In genomic region chr5:90338712-90339372, GRCh38 we compare ENCODE assay signal across 12 cellular contexts.
DNase-seq lines count a peak whose midpoint lies in the region; ATAC-seq and FAIRE-seq lines count a peak whose summit lies in the region.
"Had no signal": no experiment of that assay in that cellular context is flagged by ENCODE, and none has a peak within 500 bp of the region (broad histone marks: within the 10 kb centered on the region; RNA-seq: fewer than 3 reads in every experiment).

No MANE protein-coding gene starts in this region.

- no peak for FAIRE-seq in RCC 7860 (lab: Jason Lieb, UNC)

- ATAC-seq in GM18520 (IDR thresholded peaks at IDR 0.05; ENCODE audit: unreplicated experiment) (peak; percentile 94), GM21381 (IDR thresholded peaks at IDR 0.05; ENCODE audit: unreplicated experiment) (peak; percentile 93), HG02943 (IDR thresholded peaks at IDR 0.05; ENCODE audit: low read depth, unreplicated experiment) (peak; percentile 83), HG03575 (IDR thresholded peaks at IDR 0.05; ENCODE audit: extremely low read depth, insufficient number of reproducible peaks, low FRiP score, unreplicated experiment) (peak; percentile 65)

- DNase-seq in CD1c-positive myeloid dendritic cell (ENCODE audit: extremely low spot score) (no peak), NCI-H1048 (lab: John Stamatoyannopoulos, UW) (no peak), NCI-H82 (lab: John Stamatoyannopoulos, UW) (no peak), RCC 7860 (ENCODE audit: low spot score) (no peak)
- DNase-seq: activated gamma-delta T cell treated with Interleukin-2 at 50 U/mL for 16 hours; erythroblast; MV-4-11; stimulated activated naive CD4-positive, alpha-beta T cell had no signal
